ENCODE assay signal across 11 cellular contexts in the genomic region with DNA sequence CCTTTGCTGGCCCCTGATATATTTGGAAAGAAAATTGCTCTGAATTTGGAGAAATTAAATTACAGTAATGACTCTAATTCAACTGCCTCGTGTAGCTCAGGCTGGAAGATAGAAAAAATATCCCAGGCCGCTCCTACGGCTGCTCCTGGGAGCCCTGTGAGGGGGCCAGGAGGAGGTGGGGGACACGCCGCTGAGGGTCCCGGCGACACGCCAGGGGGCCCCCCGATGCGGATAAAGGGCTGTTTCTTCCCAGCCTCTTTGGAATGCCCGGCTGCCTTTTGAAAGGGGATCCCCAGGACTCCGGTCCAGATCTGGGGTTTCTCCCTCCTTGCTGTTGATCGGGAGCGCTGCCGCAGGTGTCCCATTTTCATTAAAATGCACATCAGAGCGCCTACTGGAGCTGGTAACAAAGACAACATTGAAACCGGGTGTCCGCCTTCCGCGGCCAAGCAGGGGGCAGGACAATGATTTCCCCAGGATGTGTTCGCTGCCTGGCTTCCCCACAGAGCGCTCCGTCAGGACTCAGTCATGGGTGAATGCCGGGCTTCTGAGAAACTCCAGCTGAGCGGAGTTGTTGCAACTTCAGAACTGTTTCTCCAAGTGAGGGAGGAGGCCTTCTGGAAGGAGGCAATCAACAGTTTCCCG.
DNase-seq lines count a peak whose midpoint lies in the region; ATAC-seq and TF ChIP-seq lines count a peak whose summit lies in the region.
"Had no signal": no experiment of that assay in that cellular context is flagged by ENCODE, and none has a peak within 500 bp of the region (broad histone marks: within the 10 kb centered on the region; RNA-seq: fewer than 3 reads in every experiment).

No MANE protein-coding gene starts in this region.

- peak overlapping the region; percentile 52 for H3K4me3 Mint-ChIP-seq in mesothelial cell of epicardium
- H3K4me3 Mint-ChIP-seq: B cell; natural killer cell treated with Interleukin-12 subunit alpha and Interleukin-12 subunit beta and Interleukin-15 and Interleukin-18, amount 100 ng/mL, for 72 hours; stimulated activated naive CD8-positive, alpha-beta T cell treated with anti-CD3 and anti-CD28 coated beads, Interleukin-15, amount 100 ng/mL, for 72 hours had no signal

- TF ChIP-seq CTCF in mesothelial cell of epicardium (IDR thresholded peaks at IDR 0.05; ENCODE audit: unreplicated experiment) (no peak), upper lobe of right lung (IDR thresholded peaks at IDR 0.05) (no peak)

- H3K9me3 ChIP-seq in upper lobe of right lung, result no peaks in the 10 kb centered on the region

- H3K4me1 Mint-ChIP-seq in mesothelial cell of epicardium, result peaks cover 3% of the 10 kb centered on the region
- H3K4me1 Mint-ChIP-seq: B cell; stimulated activated naive CD8-positive, alpha-beta T cell treated with anti-CD3 and anti-CD28 coated beads, Interleukin-15, amount 100 ng/mL, for 72 hours had no signal

- H3K27ac Mint-ChIP-seq in mesothelial cell of epicardium, result no peak overlapping the region
- H3K27ac Mint-ChIP-seq: B cell; natural killer cell treated with Interleukin-12 subunit alpha and Interleukin-12 subunit beta and Interleukin-15 and Interleukin-18, amount 100 ng/mL, for 72 hours; stimulated activated naive CD8-positive, alpha-beta T cell treated with anti-CD3 and anti-CD28 coated beads, Interleukin-15, amount 100 ng/mL, for 72 hours had no signal

- intact Hi-C loops in upper lobe of right lung (cut with DNase I), result no loop called here

- H3K27me3 ChIP-seq in upper lobe of right lung, result no peaks in the 10 kb centered on the region

- H3K4me3 ChIP-seq in upper lobe of right lung, result peak overlapping the region; percentile 29

- H3K27me3 Mint-ChIP-seq in mesothelial cell of epicardium (ENCODE audit: low read depth), result peaks cover 22% of the 10 kb centered on the region

- no peaks in the 10 kb centered on the region for H3K4me1 ChIP-seq in upper lobe of right lung

- peaks cover 12% of the 10 kb centered on the region for H3K9me3 Mint-ChIP-seq in mesothelial cell of epicardium
- H3K9me3 Mint-ChIP-seq: natural killer cell treated with Interleukin-12 subunit alpha and Interleukin-12 subunit beta and Interleukin-15 and Interleukin-18, amount 100 ng/mL, for 72 hours had no signal

- H3K36me3 Mint-ChIP-seq in mesothelial cell of epicardium, result peaks cover 2% of the 10 kb centered on the region
- H3K36me3 Mint-ChIP-seq: natural killer cell treated with Interleukin-12 subunit alpha and Interleukin-12 subunit beta and Interleukin-15 and Interleukin-18, amount 100 ng/mL, for 72 hours had no signal

- H3K36me3 ChIP-seq in upper lobe of right lung, result no peaks in the 10 kb centered on the region

- no peak overlapping the region for H3K27ac ChIP-seq in upper lobe of right lung

- ATAC-seq in upper lobe of right lung (peak; percentile 68), GM18520 (IDR thresholded peaks at IDR 0.05; ENCODE audit: unreplicated experiment) (no peak), GM19035 (IDR thresholded peaks at IDR 0.05; ENCODE audit: unreplicated experiment) (no peak)
- ATAC-seq in activated CD4-positive, CD25-positive, alpha-beta regulatory T cell treated with anti-CD3 and anti-CD28 coated beads, Interleukin-2, amount 50 U/mL, for 24 hours, result no peak
- ATAC-seq: natural killer cell treated with Interleukin-12 subunit alpha and Interleukin-12 subunit beta and Interleukin-15 and Interleukin-18, amount 100 ng/mL, for 72 hours; stimulated activated naive CD8-positive, alpha-beta T cell treated with anti-CD3 and anti-CD28 coated beads, Interleukin-15, amount 100 ng/mL, for 72 hours had no signal

- peak; percentile 3 for DNase-seq in stimulated activated CD4-positive, alpha-beta T cell treated with anti-CD3 and anti-CD28 coated beads, Interleukin-15, amount 100 ng/mL, for 24 hours
- DNase-seq in stimulated activated CD4-positive, alpha-beta T cell treated with anti-CD3 and anti-CD28 coated beads, Interleukin-2, amount 100 ng/mL, for 24 hours, result no peak
- DNase-seq in fibroblast of peridontal ligament (ENCODE audit: extremely low read depth) (peak; percentile 91), mesothelial cell of epicardium (ENCODE audit: low spot score in 2 of 2, unreplicated experiment in 2 of 2) (no peak), upper lobe of right lung (peak; percentile 66)
- DNase-seq: stimulated activated naive CD8-positive, alpha-beta T cell treated with anti-CD3 and anti-CD28 coated beads, Interleukin-15, amount 100 ng/mL, for 72 hours had no signal

Comparison
In these comparisons a context has a peak if more than half of its experiments do, and no peak if none do; other contexts are left out.
1. DNase-seq: peak in stimulated activated CD4-positive, alpha-beta T cell treated with anti-CD3 and anti-CD28 coated beads, Interleukin-15, amount 100 ng/mL, for 24 hours (single experiment), fibroblast of peridontal ligament (single experiment) and upper lobe of right lung (single experiment); none in stimulated activated CD4-positive, alpha-beta T cell treated with anti-CD3 and anti-CD28 coated beads, Interleukin-2, amount 100 ng/mL, for 24 hours (0 of 2) and mesothelial cell of epicardium (0 of 2).